8 cellular contexts compared by ENCODE assay signal in genomic region chr14:64879635-64880381, GRCh38. TPM values are rescaled to one million over a fixed set of nuclear protein-coding genes. Genes with fewer than 3 reads are reported as not detected.
A peak's percentile ranks its signal among the peaks of the same experiment; 100 is the strongest.
DNase-seq lines count a peak whose midpoint lies in the region; ATAC-seq and TF ChIP-seq lines count a peak whose summit lies in the region.

Gene SPTB, minus strand, starts transcription at chr14:64879907. Its CDS starts 56,813 bp downstream, at chr14:64823094.

- POLR2A ChIA-PET in A673 (lab: Charles Lee; ENCODE audit: low non-redundant PET) = no interaction called here

- no peaks in the 10 kb centered on the region for H3K9me3 ChIP-seq in A673 (ENCODE audit: low read depth, low read length, poor library complexity, severe bottlenecking)

- H3K9me3 Mint-ChIP-seq in natural killer cell treated with Interleukin-12 subunit alpha and Interleukin-12 subunit beta and Interleukin-15 and Interleukin-18, amount 100 ng/mL, for 72 hours = no peaks in the 10 kb centered on the region

- no TSS peak for BruUV-seq in A673 (replicated peaks; lab: Mats Ljungman, UMichigan)

- peak; percentile 68 for ATAC-seq in GM19463 (IDR thresholded peaks at IDR 0.05; ENCODE audit: unreplicated experiment)
- peak; percentile 81 to 89 for ATAC-seq in natural killer cell treated with Interleukin-12 subunit alpha and Interleukin-12 subunit beta and Interleukin-15 and Interleukin-18, amount 100 ng/mL, for 72 hours
- ATAC-seq in stimulated activated naive CD8-positive, alpha-beta T cell treated with anti-CD3 and anti-CD28 coated beads, Interleukin-15, Interleukin-2, amounts not matched to agents 100 U/mL and 50 U/mL, for 24 hours = peak; percentile 77

- peaks cover 0 to 2% of the 10 kb centered on the region in 2 donors for H3K4me1 Mint-ChIP-seq in natural killer cell treated with Interleukin-12 subunit alpha and Interleukin-12 subunit beta and Interleukin-15 and Interleukin-18, amount 100 ng/mL, for 72 hours (ENCODE audit: low read depth in 2 of 2)

- DNase-seq in A673 (ENCODE audit: low spot score) = peak; percentile 28
- peak; percentile 61 for DNase-seq in NCI-H2227 (lab: John Stamatoyannopoulos, UW; ENCODE audit: unreplicated experiment)
- DNase-seq in activated CD8-positive, alpha-beta memory T cell treated with anti-CD3 and anti-CD28 coated beads, Interleukin-2, amount 50 U/mL, for 24 hours (ENCODE audit: extremely low read depth) = peak; percentile 3
- no peak for DNase-seq in epithelial cell of esophagus (ENCODE audit: low read depth)
- peak; percentile 76 for DNase-seq in natural killer cell treated with Interleukin-12 subunit alpha and Interleukin-12 subunit beta and Interleukin-15 and Interleukin-18, amount 100 ng/mL, for 72 hours (ENCODE audit: low spot score)
- DNase-seq in stimulated activated naive CD8-positive, alpha-beta T cell treated with anti-CD3 and anti-CD28 coated beads, Interleukin-15, Interleukin-2, amounts not matched to agents 100 U/mL and 50 U/mL, for 24 hours = peak; percentile 72
- no peak for DNase-seq in NCI-H226

- no peaks in the 10 kb centered on the region for H3K36me3 ChIP-seq in A673 (ENCODE audit: insufficient read depth, low read length, poor library complexity, severe bottlenecking)

- H3K4me1 ChIP-seq in A673 (ENCODE audit: insufficient read depth, low read length, poor library complexity, severe bottlenecking) = no peaks in the 10 kb centered on the region

- peaks cover 72% of the 10 kb centered on the region for H3K27me3 ChIP-seq in A673 (replicated peaks; ENCODE audit: insufficient read depth, low read depth, low read length, poor library complexity)

- H3K27me3 Mint-ChIP-seq in natural killer cell treated with Interleukin-12 subunit alpha and Interleukin-12 subunit beta and Interleukin-15 and Interleukin-18, amount 100 ng/mL, for 72 hours = peaks cover 35 to 48% of the 10 kb centered on the region in 2 donors

- H3K4me3 ChIP-seq in A673 (ENCODE audit: low read depth, low read length, poor library complexity, severe bottlenecking) (peak within 1 kb of the TSS; percentile 62), epithelial cell of esophagus (ENCODE audit: low read length) (peak within 1 kb of the TSS; percentile 28)

- CTCF ChIA-PET in A673 (lab: Charles Lee) = interaction anchor here (0.6 to 1.6 kb wide), 6 partner anchors 9 to 439 kb away, joined by 3 to 8 read pairs (median 4); no protein-coding TSS in a partner anchor

- TF ChIP-seq CTCF in A673 (conservative IDR thresholded peaks at IDR 0.05; ENCODE audit: low read depth, low read length) (no peak), epithelial cell of esophagus (IDR thresholded peaks at IDR 0.05; ENCODE audit: insufficient read depth, low read depth, low read length, missing control alignments) (no peak)

- H3K4me3 Mint-ChIP-seq in natural killer cell treated with Interleukin-12 subunit alpha and Interleukin-12 subunit beta and Interleukin-15 and Interleukin-18, amount 100 ng/mL, for 72 hours = peak within 1 kb of the TSS; percentile 70

- H3K27ac Mint-ChIP-seq in natural killer cell treated with Interleukin-12 subunit alpha and Interleukin-12 subunit beta and Interleukin-15 and Interleukin-18, amount 100 ng/mL, for 72 hours = no peak within 1 kb of the TSS

- intact Hi-C loops in A673 (cut with micrococcal nuclease; ENCODE audit: unreplicated experiment) = loop anchor here (10.0 kb wide), 1 partner anchor 525 kb away; no protein-coding TSS in a partner anchor

- H3K36me3 Mint-ChIP-seq in natural killer cell treated with Interleukin-12 subunit alpha and Interleukin-12 subunit beta and Interleukin-15 and Interleukin-18, amount 100 ng/mL, for 72 hours = no peaks in the 10 kb centered on the region

- H3K27ac ChIP-seq in A673 (ENCODE audit: low read depth, low read length, poor library complexity, severe bottlenecking) = no peak within 1 kb of the TSS

RNA-seq across cellular contexts. Expression of gene SPTB, which starts in this region (rescaled TPM):
- total RNA-seq in A673 (2021) = 0.43 and 0.70 TPM in 2 replicates
- total RNA-seq in natural killer cell treated with Interleukin-12 subunit alpha and Interleukin-12 subunit beta and Interleukin-15 and Interleukin-18, amount 100 ng/mL, for 72 hours = under 1 TPM; 0.07 to 0.14 TPM

Comparison
In these comparisons a context has a peak if more than half of its experiments do, and no peak if none do; other contexts are left out.
1. Peak in DNase-seq and H3K4me3 ChIP-seq in A673; RNA of the gene not detected or under 1 TPM.
2. Peak in DNase-seq and ATAC-seq in natural killer cell treated with Interleukin-12 subunit alpha and Interleukin-12 subunit beta and Interleukin-15 and Interleukin-18, amount 100 ng/mL, for 72 hours; RNA of the gene not detected or under 1 TPM.
3. DNase-seq: peak in NCI-H2227 (single experiment), activated CD8-positive, alpha-beta memory T cell treated with anti-CD3 and anti-CD28 coated beads, Interleukin-2, amount 50 U/mL, for 24 hours (single experiment) and stimulated activated naive CD8-positive, alpha-beta T cell treated with anti-CD3 and anti-CD28 coated beads, Interleukin-15, Interleukin-2, amounts not matched to agents 100 U/mL and 50 U/mL, for 24 hours (single experiment); none in epithelial cell of esophagus (single experiment) and NCI-H226 (single experiment).
4. Peak in every context shown above with its lines, with median percentiles within 50 percentile points of each other: ATAC-seq.